15 cellular contexts compared by ENCODE assay signal in the genomic region with DNA sequence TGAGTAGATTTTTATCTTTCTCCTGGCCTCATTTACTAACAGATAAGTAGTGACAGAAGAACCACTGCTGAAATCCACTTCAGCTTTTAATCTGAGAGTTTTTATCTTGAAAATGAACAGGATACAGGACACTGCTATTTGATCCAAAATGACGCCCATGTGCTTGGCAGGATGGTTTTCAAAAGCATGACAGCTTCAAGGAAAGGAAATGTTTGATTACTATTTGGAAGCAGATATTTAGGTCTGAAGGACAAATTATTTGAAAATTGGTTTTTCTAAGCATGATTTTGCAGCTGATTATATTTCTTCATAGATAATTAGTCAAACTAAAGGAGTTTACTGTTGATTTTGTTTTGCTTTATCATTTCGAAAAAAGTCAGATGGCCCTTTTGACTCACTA. TPM values are rescaled to one million over a fixed set of nuclear protein-coding genes. Genes with fewer than 3 reads are reported as not detected.
DNase-seq lines count a peak whose midpoint lies in the region; ATAC-seq and TF ChIP-seq lines count a peak whose summit lies in the region.
"Had no signal": no experiment of that assay in that cellular context is flagged by ENCODE, and none has a peak within 500 bp of the region (broad histone marks: within the 10 kb centered on the region; RNA-seq: fewer than 3 reads in every experiment).

No MANE protein-coding gene starts in this region.

- TF ChIP-seq EP300 in SK-N-SH (IDR thresholded peaks at IDR 0.05; ENCODE audit: borderline replicate concordance in 1 of 2, low read depth in 1 of 2, low read length in 1 of 2), result peak in 1 of 2 experiments; percentile 59; a peak in 2 of 4 replicates

- no peak for TF ChIP-seq RAD21 in SK-N-SH (IDR thresholded peaks at IDR 0.05; ENCODE audit: low read length)

- H4K20me1 ChIP-seq in Karpas-422 (ENCODE audit: insufficient read depth, low read depth, low read length) (no peaks in the 10 kb centered on the region), SK-N-SH (ENCODE audit: insufficient read depth) (no peaks in the 10 kb centered on the region)
- H4K20me1 ChIP-seq: BLaER1 treated with 17β-estradiol and CSF1 and Interleukin-3, amounts not matched to agents 10 nM and 100 nM had no signal

- peaks cover 45% of the 10 kb centered on the region for H3K36me3 ChIP-seq in Karpas-422 (ENCODE audit: insufficient read depth, low read length)
- peaks cover 43 to 62% of the 10 kb centered on the region in 2 experiments for H3K36me3 ChIP-seq in SK-N-SH (replicated peaks in 1 of 2; ENCODE audit: control insufficient read depth in 1 of 2, insufficient read depth in 2 of 2, low read length in 1 of 2)

- no peak overlapping the region for H3K9ac ChIP-seq in Karpas-422 (ENCODE audit: low read length)
- no peak overlapping the region for H3K9ac ChIP-seq in SK-N-SH
- H3K9ac ChIP-seq: BLaER1 treated with 17β-estradiol and CSF1 and Interleukin-3, amounts not matched to agents 10 nM and 100 nM had no signal

- POLR2A ChIA-PET in SK-N-SH (lab: Yijun Ruan, JAX), result no interaction called here

- no peak overlapping the region for H3K4me2 ChIP-seq in Karpas-422 (ENCODE audit: low read depth, low read length, poor library complexity, severe bottlenecking)
- H3K4me2 ChIP-seq in SK-N-SH, result no peak overlapping the region
- H3K4me2 ChIP-seq: BLaER1 treated with 17β-estradiol and CSF1 and Interleukin-3, amounts not matched to agents 10 nM and 100 nM had no signal

- no peak overlapping the region for H3K27ac ChIP-seq in Karpas-422 (ENCODE audit: low read length)
- peak overlapping the region in 1 of 2 experiments; percentile 68; a peak in 2 of 4 replicates for H3K27ac ChIP-seq in SK-N-SH (ENCODE audit: low read depth in 2 of 2, low read length in 1 of 2)
- H3K27ac ChIP-seq: BLaER1 treated with 17β-estradiol and CSF1 and Interleukin-3, amounts not matched to agents 10 nM and 100 nM; C4-2B had no signal

- H3K4me3 ChIP-seq in Karpas-422 (ENCODE audit: low read length) (no peak overlapping the region), SK-N-SH (ENCODE audit: low read depth in 2 of 2, low read length in 1 of 2) (no peak overlapping the region)
- H3K4me3 ChIP-seq: BLaER1 treated with 17β-estradiol and CSF1 and Interleukin-3, amounts not matched to agents 10 nM and 100 nM had no signal

- no peak for ATAC-seq in HG03565 (IDR thresholded peaks at IDR 0.05; ENCODE audit: unreplicated experiment)
- ATAC-seq: CD8-positive, alpha-beta T cell had no signal

- no peaks in the 10 kb centered on the region for H3F3A ChIP-seq in SK-N-SH (replicated peaks; ENCODE audit: insufficient read depth)

- 72% methylated on average over 2 of the region's 2 CpGs for WGBS in SK-N-SH (ENCODE audit: low lambda C conversion rate)

- DNase-seq in Karpas-422 (peak; percentile 28), SK-N-SH (peak; percentile 36), T1000 (lab: John Stamatoyannopoulos, UW) (no peak), NCI-H345 treated with DMSO at 0.1 percent for 48 hours (lab: John Stamatoyannopoulos, UW; ENCODE audit: unreplicated experiment) (no peak)
- DNase-seq: 8988T; ACHN; Caco-2; Calu3; CD4-positive, alpha-beta T cell; CD8-positive, alpha-beta T cell; DMS79 treated with DMSO at 0.1 percent for 48 hours; GF-D8 had no signal

- H2AFZ ChIP-seq in Karpas-422 (ENCODE audit: low read length), result no peak overlapping the region
- no peak overlapping the region for H2AFZ ChIP-seq in SK-N-SH (ENCODE audit: low read depth)

- CTCF ChIA-PET in SK-N-SH (lab: Yijun Ruan, JAX), result interaction anchor here (1.0 kb wide), 1 partner anchor 758 kb away, joined by 3 read pairs; no protein-coding TSS in a partner anchor

- H3K4me1 ChIP-seq in Karpas-422 (ENCODE audit: low read length) (no peaks in the 10 kb centered on the region), SK-N-SH (ENCODE audit: control insufficient read depth in 1 of 2, insufficient read depth in 2 of 2, low read depth in 1 of 2, low read length in 1 of 2) (peaks cover 0 to 6% of the 10 kb centered on the region in 2 experiments; a peak in 2 of 4 replicates)
- H3K4me1 ChIP-seq: BLaER1 treated with 17β-estradiol and CSF1 and Interleukin-3, amounts not matched to agents 10 nM and 100 nM; Caco-2 had no signal

- H3K27me3 ChIP-seq in Karpas-422 (ENCODE audit: low read length) (no peaks in the 10 kb centered on the region), SK-N-SH (ENCODE audit: insufficient read depth) (no peaks in the 10 kb centered on the region)
- H3K27me3 ChIP-seq: BLaER1 treated with 17β-estradiol and CSF1 and Interleukin-3, amounts not matched to agents 10 nM and 100 nM had no signal

- H3K79me2 ChIP-seq in Karpas-422 (ENCODE audit: low read length) (no peaks in the 10 kb centered on the region), SK-N-SH (ENCODE audit: insufficient read depth) (no peaks in the 10 kb centered on the region)

- H3K9me3 ChIP-seq in Karpas-422 (ENCODE audit: low read length) (no peaks in the 10 kb centered on the region), SK-N-SH (no peaks in the 10 kb centered on the region)
- H3K9me3 ChIP-seq: Caco-2 had no signal

- H3K9me2 ChIP-seq in Karpas-422 (replicated peaks; ENCODE audit: insufficient read depth, low read length) (no peaks in the 10 kb centered on the region), SK-N-SH (no peaks in the 10 kb centered on the region)

- TF ChIP-seq CTCF in SK-N-SH (IDR thresholded peaks at IDR 0.05), result no peak

TF ChIP-seq in SK-N-SH, 30 proteins besides CTCF, POLR2A, EP300 and RAD21:
- TF ChIP-seq GATA2 (CRISPR knock-in tag; IDR thresholded peaks at IDR 0.05) (peak; percentile 87), POLR2AphosphoS5 (IDR thresholded peaks at IDR 0.05; ENCODE audit: low read depth, low read length) (no peak), TEAD4 (IDR thresholded peaks at IDR 0.05; ENCODE audit: borderline replicate concordance, insufficient read depth) (peak; percentile 23; the same call in 1 of the 2 replicates), RCOR1 (IDR thresholded peaks at IDR 0.05; ENCODE audit: low read length) (peak; percentile 90), MXI1 (IDR thresholded peaks at IDR 0.05; ENCODE audit: low read depth, low read length) (peak; percentile 92; the same call in 1 of the 2 replicates), TCF12 (IDR thresholded peaks at IDR 0.05) (peak; percentile 57; the same call in 1 of the 2 replicates)
TF ChIP-seq in SK-N-SH: peak in this region for 5.

RNA-seq across cellular contexts. Expression of a gene that starts 11.1 kb away (rescaled TPM):
- total RNA-seq in Karpas-422 (2014; rRNA removed; shearing (Covaris generic); ENCODE audit: low replicate concordance), result 49.9 and 57.3 TPM in 2 replicates
- polyA plus RNA-seq in SK-N-SH (2012; rRNA removed), result 11.8 and 15.0 TPM in 2 replicates
- polyA plus RNA-seq in SK-N-SH (2012; cell fraction: cytosol; rRNA removed), result 14.9 and 15.3 TPM in 2 replicates
- 10.1 and 18.2 TPM in 2 replicates for polyA plus RNA-seq in SK-N-SH (2012; cell fraction: nucleus; rRNA removed)

Comparison
In these comparisons a context has a peak if more than half of its experiments do, and no peak if none do; other contexts are left out.
1. DNase-seq: peak in Karpas-422 (single experiment) and SK-N-SH (single experiment); none in T1000 (single experiment) and NCI-H345 treated with DMSO at 0.1 percent for 48 hours (single experiment).